ENCODE assay signal across 22 cellular contexts in genomic region chr9:36884721-36885120, GRCh38.
DNase-seq lines count a peak whose midpoint lies in the region; ATAC-seq, FAIRE-seq and TF ChIP-seq lines count a peak whose summit lies in the region.
"Had no signal": no experiment of that assay in that cellular context is flagged by ENCODE, and none has a peak within 500 bp of the region (broad histone marks: within the 10 kb centered on the region; RNA-seq: fewer than 3 reads in every experiment).

No MANE protein-coding gene starts in this region.

- H4K20me1 ChIP-seq in mammary epithelial cell (ENCODE audit: insufficient read depth, low read length): no peaks in the 10 kb centered on the region
- H4K20me1 ChIP-seq in OCI-LY7 (ENCODE audit: insufficient read depth, low read length): no peaks in the 10 kb centered on the region; the same call in 1 of the 2 replicates

- H3K9me3 ChIP-seq in kidney (ENCODE audit: control insufficient read depth in 1 of 2, low read length in 2 of 2): no peaks in the 10 kb centered on the region
- H3K9me3 ChIP-seq in spleen: no peaks in the 10 kb centered on the region
- no peaks in the 10 kb centered on the region for H3K9me3 ChIP-seq in mammary epithelial cell (replicated peaks; ENCODE audit: insufficient read depth, low read length)
- H3K9me3 ChIP-seq in OCI-LY7 (ENCODE audit: low read length): no peaks in the 10 kb centered on the region
- H3K9me3 ChIP-seq: A549, BLaER1 had no signal

- H3K27me3 ChIP-seq in spleen (replicated peaks in 1 of 7) (no peaks in the 10 kb centered on the region), mammary epithelial cell (ENCODE audit: insufficient read depth, low read length) (no peaks in the 10 kb centered on the region)
- H3K27me3 ChIP-seq: BLaER1 had no signal

- CTCF ChIA-PET in mammary epithelial cell (lab: Charles Lee; ENCODE audit: low non-redundant PET) (interaction anchor here (0.7 kb wide), 1 partner anchor 11 kb away, joined by 3 read pairs; no protein-coding TSS in a partner anchor), OCI-LY7 (lab: Charles Lee; ENCODE audit: unreplicated experiment) (interaction anchor here (1.0 kb wide), 1 partner anchor 12 kb away, joined by 3 read pairs; no protein-coding TSS in a partner anchor)

- DNase-seq in natural killer cell treated with Interleukin-12 subunit alpha and Interleukin-12 subunit beta and Interleukin-15 and Interleukin-18, amount 100 ng/mL, for 72 hours (ENCODE audit: low spot score): peak; percentile 45
- DNase-seq in natural killer cell (no peak), kidney (peak; percentile 31), spleen (peak; percentile 49), mammary epithelial cell (no peak), OCI-LY7 (ENCODE audit: low spot score) (no peak)
- DNase-seq in stimulated activated CD4-positive, alpha-beta T cell treated with anti-CD3 and anti-CD28 coated beads, Interleukin-2, amount 100 ng/mL, for 24 hours: no peak
- no peak for DNase-seq in activated effector memory CD4-positive, alpha-beta T cell treated with Interleukin-2 at 50 U/mL for 16 hours
- DNase-seq: AML-193; Calu3; CD8-positive, alpha-beta T cell; DMS79 treated with DMSO at 0.1 percent for 48 hours; GF-D8; GM23248; H7; HFFc6; IMR-90 had no signal

- no peak overlapping the region for H3K4me3 ChIP-seq in kidney (ENCODE audit: low read length in 2 of 2)
- H3K4me3 ChIP-seq in spleen: no peak overlapping the region
- no peak overlapping the region for H3K4me3 ChIP-seq in mammary epithelial cell (replicated peaks in 1 of 3; ENCODE audit: insufficient read depth in 1 of 3, low read depth in 2 of 3, low read length in 3 of 3)
- no peak overlapping the region for H3K4me3 ChIP-seq in OCI-LY7 (ENCODE audit: low read depth, low read length, poor library complexity, severe bottlenecking)
- H3K4me3 ChIP-seq: A549, BLaER1, GM23248 had no signal

- ATAC-seq in natural killer cell treated with Interleukin-12 subunit alpha and Interleukin-12 subunit beta and Interleukin-15 and Interleukin-18, amount 100 ng/mL, for 72 hours: no peak
- ATAC-seq in natural killer cell: no peak
- ATAC-seq: A549; CD8-positive, alpha-beta T cell; HCT116 had no signal

- in situ Hi-C loops in mammary epithelial cell (cut with MboI; ENCODE audit: low sequenced_read_pairs in 2 of 2): loop anchor here in 1 of 2 donors (10.0 to 25.0 kb wide), 3 partner anchors 60 to 478 kb away; no protein-coding TSS in a partner anchor

- TF ChIP-seq POLR2A in spleen (IDR thresholded peaks at IDR 0.05): no peak

- H3K36me3 Mint-ChIP-seq in natural killer cell treated with Interleukin-12 subunit alpha and Interleukin-12 subunit beta and Interleukin-15 and Interleukin-18, amount 100 ng/mL, for 72 hours: no peaks in the 10 kb centered on the region
- H3K36me3 Mint-ChIP-seq in natural killer cell: no peaks in the 10 kb centered on the region
- H3K36me3 Mint-ChIP-seq: CD8-positive, alpha-beta T cell had no signal

- BruUV-seq in mammary epithelial cell (replicated peaks; lab: Mats Ljungman, UMichigan) (no TSS peak), OCI-LY7 (replicated peaks; lab: Mats Ljungman, UMichigan) (no TSS peak)

- H3K27me3 Mint-ChIP-seq in natural killer cell treated with Interleukin-12 subunit alpha and Interleukin-12 subunit beta and Interleukin-15 and Interleukin-18, amount 100 ng/mL, for 72 hours: peaks cover 31 to 33% of the 10 kb centered on the region in 2 donors
- peaks cover 19 to 38% of the 10 kb centered on the region in 2 donors for H3K27me3 Mint-ChIP-seq in natural killer cell (ENCODE audit: low read depth in 2 of 2)

- no peaks in the 10 kb centered on the region for H3K36me3 ChIP-seq in kidney (ENCODE audit: control insufficient read depth in 1 of 2, insufficient read depth in 2 of 2, low read length in 2 of 2)
- peaks cover 0 to 25% (median 0%) of the 10 kb centered on the region in 6 donors for H3K36me3 ChIP-seq in spleen
- H3K36me3 ChIP-seq in mammary epithelial cell (ENCODE audit: insufficient read depth, low read length): no peaks in the 10 kb centered on the region
- H3K36me3 ChIP-seq in OCI-LY7 (ENCODE audit: insufficient read depth, low read length): peaks cover 56% of the 10 kb centered on the region

- 76 to 87% (median 83%) methylated on average over 6 of the region's 6 CpGs for WGBS in spleen, 5 donors
- WGBS in mammary epithelial cell (ENCODE audit: low coverage, missing lambda C conversion rate): 44% methylated on average over 6 of the region's 6 CpGs

- intact Hi-C loops in natural killer cell (cut with micrococcal nuclease): no loop called here
- intact Hi-C loops in kidney (cut with DNase I): no loop called here
- intact Hi-C loops in spleen (cut with DNase I; ENCODE audit: low total_unique reads): no loop called here
- intact Hi-C loops in mammary epithelial cell (cut with micrococcal nuclease): no loop called here
- intact Hi-C loops in OCI-LY7 (cut with micrococcal nuclease; ENCODE audit: unreplicated experiment): no loop called here

- no peak overlapping the region for H3K9ac ChIP-seq in kidney (ENCODE audit: low read length in 2 of 2)
- H3K9ac ChIP-seq in mammary epithelial cell (ENCODE audit: insufficient read depth, low read length): no peak overlapping the region
- H3K9ac ChIP-seq: BLaER1, GM23248 had no signal

- H3K27ac ChIP-seq in kidney (ENCODE audit: low read depth in 2 of 2, low read length in 2 of 2): no peak overlapping the region
- H3K27ac ChIP-seq in spleen: no peak overlapping the region
- no peak overlapping the region for H3K27ac ChIP-seq in mammary epithelial cell (ENCODE audit: insufficient read depth, low read depth, low read length)
- no peak overlapping the region for H3K27ac ChIP-seq in OCI-LY7 (ENCODE audit: low read depth, low read length, poor library complexity, severe bottlenecking)
- H3K27ac ChIP-seq: 22Rv1, A549, BLaER1, GM23248 had no signal

- no peaks in the 10 kb centered on the region for H3K9me3 Mint-ChIP-seq in natural killer cell treated with Interleukin-12 subunit alpha and Interleukin-12 subunit beta and Interleukin-15 and Interleukin-18, amount 100 ng/mL, for 72 hours
- H3K9me3 Mint-ChIP-seq in natural killer cell: no peaks in the 10 kb centered on the region
- H3K9me3 Mint-ChIP-seq: CD8-positive, alpha-beta T cell; HFFc6 had no signal

- H2AFZ ChIP-seq in mammary epithelial cell (ENCODE audit: low read depth, low read length): no peak overlapping the region
- no peak overlapping the region for H2AFZ ChIP-seq in OCI-LY7 (ENCODE audit: low read length)
- H2AFZ ChIP-seq: GM23248 had no signal

- dilution Hi-C loops in mammary epithelial cell (cut with HindIII; ENCODE audit: low sequenced_read_pairs): no loop called here

- H3K4me2 ChIP-seq in mammary epithelial cell (ENCODE audit: insufficient read depth, low read depth, low read length) (no peak overlapping the region), OCI-LY7 (ENCODE audit: low read length) (no peak overlapping the region)
- H3K4me2 ChIP-seq: A549, BLaER1 had no signal

- no peak overlapping the region for H3K4me3 Mint-ChIP-seq in natural killer cell treated with Interleukin-12 subunit alpha and Interleukin-12 subunit beta and Interleukin-15 and Interleukin-18, amount 100 ng/mL, for 72 hours
- no peak overlapping the region for H3K4me3 Mint-ChIP-seq in natural killer cell
- H3K4me3 Mint-ChIP-seq: CD8-positive, alpha-beta T cell; HFFc6 had no signal

- POLR2A ChIA-PET in OCI-LY7 (lab: Charles Lee): interaction anchor here (0.8 kb wide), 1 partner anchor 14 kb away, joined by 5 read pairs; no protein-coding TSS in a partner anchor

- H3K4me1 ChIP-seq in kidney (ENCODE audit: control insufficient read depth in 1 of 2, insufficient read depth in 1 of 2, low read depth in 1 of 2, low read length in 2 of 2): no peaks in the 10 kb centered on the region
- peaks cover 0 to 6% (median 0%) of the 10 kb centered on the region in 6 donors for H3K4me1 ChIP-seq in spleen
- no peaks in the 10 kb centered on the region for H3K4me1 ChIP-seq in mammary epithelial cell (ENCODE audit: insufficient read depth, low read length)
- no peaks in the 10 kb centered on the region for H3K4me1 ChIP-seq in OCI-LY7 (ENCODE audit: insufficient read depth, low read length, poor library complexity, severe bottlenecking)
- H3K4me1 ChIP-seq: A549 had no signal

- H3K9me2 ChIP-seq in OCI-LY7 (ENCODE audit: insufficient read depth, low read length): no peaks in the 10 kb centered on the region

- no peak for FAIRE-seq in kidney (lab: Jason Lieb, UNC)
- FAIRE-seq: A549, HTR-8/SVneo had no signal

- TF ChIP-seq CTCF in natural killer cell (IDR thresholded peaks at IDR 0.05) (no peak), kidney (IDR thresholded peaks at IDR 0.05; ENCODE audit: borderline replicate concordance, extremely low read depth, insufficient read depth) (no peak), spleen (IDR thresholded peaks at IDR 0.05 in 8 of 11, conservative IDR thresholded peaks at IDR 0.05 in 3 of 11) (no peak), mammary epithelial cell (conservative IDR thresholded peaks at IDR 0.05 in 1 of 2, IDR thresholded peaks at IDR 0.05 in 1 of 2; ENCODE audit: extremely low read depth in 1 of 2, insufficient read depth in 1 of 2, low read depth in 1 of 2, low read length in 2 of 2) (no peak), OCI-LY7 (conservative IDR thresholded peaks at IDR 0.05; ENCODE audit: low read length) (no peak)

- H3K79me2 ChIP-seq in mammary epithelial cell (ENCODE audit: insufficient read depth, low read length): no peaks in the 10 kb centered on the region
- H3K79me2 ChIP-seq in OCI-LY7 (ENCODE audit: insufficient read depth, low read depth, low read length): no peaks in the 10 kb centered on the region

- no peaks in the 10 kb centered on the region for H3K4me1 Mint-ChIP-seq in natural killer cell treated with Interleukin-12 subunit alpha and Interleukin-12 subunit beta and Interleukin-15 and Interleukin-18, amount 100 ng/mL, for 72 hours (ENCODE audit: low read depth in 2 of 2)
- H3K4me1 Mint-ChIP-seq in natural killer cell: no peaks in the 10 kb centered on the region

- H3K27ac Mint-ChIP-seq in natural killer cell treated with Interleukin-12 subunit alpha and Interleukin-12 subunit beta and Interleukin-15 and Interleukin-18, amount 100 ng/mL, for 72 hours: no peak overlapping the region
- no peak overlapping the region for H3K27ac Mint-ChIP-seq in natural killer cell
- H3K27ac Mint-ChIP-seq: CD8-positive, alpha-beta T cell; HFFc6 had no signal

Comparison
In these comparisons a context has a peak if more than half of its experiments do, and no peak if none do; other contexts are left out.
1. DNase-seq: peak in natural killer cell treated with Interleukin-12 subunit alpha and Interleukin-12 subunit beta and Interleukin-15 and Interleukin-18, amount 100 ng/mL, for 72 hours (single experiment), kidney (single experiment) and spleen (single experiment); none in natural killer cell (single experiment), stimulated activated CD4-positive, alpha-beta T cell treated with anti-CD3 and anti-CD28 coated beads, Interleukin-2, amount 100 ng/mL, for 24 hours (0 of 2), mammary epithelial cell (single experiment), activated effector memory CD4-positive, alpha-beta T cell treated with Interleukin-2 at 50 U/mL for 16 hours (single experiment) and OCI-LY7 (single experiment).